In genomic region chr1:117613249-117613968, GRCh38 we compare ENCODE assay signal across 1 cellular context.
TF ChIP-seq lines count a peak whose summit lies in the region.

No MANE protein-coding gene starts in this region.

TF ChIP-seq in K562, 482 proteins besides CTCF, POLR2A, EP300 and RAD21 (continued from another document):
- TF ChIP-seq ZBTB40 (IDR thresholded peaks at IDR 0.05) = no peak
- no peak for TF ChIP-seq ZBTB40 (CRISPR knock-in tag; IDR thresholded peaks at IDR 0.05)
- TF ChIP-seq ZNF311 (CRISPR knock-in tag; IDR thresholded peaks at IDR 0.05) = peak; percentile 93
- TF ChIP-seq KDM1A (IDR thresholded peaks at IDR 0.05) = peak; percentile 99 to 100
- no peak for TF ChIP-seq ZNF77 (CRISPR knock-in tag; IDR thresholded peaks at IDR 0.05)
- TF ChIP-seq MTF1 (CRISPR knock-in tag; IDR thresholded peaks at IDR 0.05; ENCODE audit: borderline replicate concordance) = no peak
- no peak for TF ChIP-seq HNRNPH1 (optimal IDR thresholded peaks at IDR 0.05; ENCODE audit: low read depth, low read length)
- no peak; the same call in 1 of the 2 replicates for TF ChIP-seq PHF21A (IDR thresholded peaks at IDR 0.05; ENCODE audit: borderline replicate concordance, low read depth)
- no peak for TF ChIP-seq BCLAF1 (IDR thresholded peaks at IDR 0.05; ENCODE audit: borderline replicate concordance in 1 of 2, control insufficient read depth in 1 of 2, low read depth in 2 of 2, low read length in 1 of 2)
- no peak; the same call in 1 of the 2 replicates for TF ChIP-seq ZNF175 (CRISPR knock-in tag; IDR thresholded peaks at IDR 0.05; ENCODE audit: low read depth)
- no peak for TF ChIP-seq SNAPC5 (CRISPR knock-in tag; IDR thresholded peaks at IDR 0.05)
- no peak for TF ChIP-seq MCM7 (IDR thresholded peaks at IDR 0.05)
- 0 out of 2 replicates have a peak, but pooled peaks have one; percentile 42 for TF ChIP-seq ETS1 (conservative IDR thresholded peaks at IDR 0.05; ENCODE audit: control insufficient read depth, low read depth, low read length)
- TF ChIP-seq ZKSCAN3 (CRISPR knock-in tag; IDR thresholded peaks at IDR 0.05) = no peak
- no peak for TF ChIP-seq YBX1 (IDR thresholded peaks at IDR 0.05)
- TF ChIP-seq IRF9 (tag; IDR thresholded peaks at IDR 0.05) = no peak
- TF ChIP-seq PHB2 (IDR thresholded peaks at IDR 0.05; ENCODE audit: low read depth) = peak; percentile 87
- peak; percentile 81 for TF ChIP-seq ZNF274 (IDR thresholded peaks at IDR 0.05; ENCODE audit: borderline replicate concordance, low read depth, low read length)
- TF ChIP-seq HOXB6 (CRISPR knock-in tag; IDR thresholded peaks at IDR 0.05; ENCODE audit: borderline replicate concordance) = no peak
- TF ChIP-seq ESRRB (CRISPR knock-in tag; IDR thresholded peaks at IDR 0.05; ENCODE audit: borderline replicate concordance) = 0 out of 2 replicates have a peak, but pooled peaks have one; percentile 37
- peak; percentile 70; the same call in 1 of the 2 replicates for TF ChIP-seq CEBPG (CRISPR knock-in tag; IDR thresholded peaks at IDR 0.05)
- TF ChIP-seq CEBPG (tag; conservative IDR thresholded peaks at IDR 0.05 in 1 of 2, IDR thresholded peaks at IDR 0.05 in 1 of 2) = peak; percentile 81 to 85
- no peak for TF ChIP-seq NCOA2 (IDR thresholded peaks at IDR 0.05; ENCODE audit: partially characterized antibody in 2 of 2)
- peak; percentile 23; the same call in 1 of the 2 replicates for TF ChIP-seq ZNF707 (CRISPR knock-in tag; conservative IDR thresholded peaks at IDR 0.05)
- peak; percentile 84 for TF ChIP-seq SMARCE1 (IDR thresholded peaks at IDR 0.05)
- no peak for TF ChIP-seq ZNF277 (CRISPR knock-in tag; IDR thresholded peaks at IDR 0.05; ENCODE audit: borderline replicate concordance)
- TF ChIP-seq THRAP3 (IDR thresholded peaks at IDR 0.05; ENCODE audit: borderline replicate concordance) = no peak
- TF ChIP-seq TRIM28 (IDR thresholded peaks at IDR 0.05) = 0 out of 2 replicates have a peak, but pooled peaks have one; percentile 19
- TF ChIP-seq GTF2A2 (tag; IDR thresholded peaks at IDR 0.05) = no peak
